ENCODE assay signal across 9 cellular contexts in the genomic region with DNA sequence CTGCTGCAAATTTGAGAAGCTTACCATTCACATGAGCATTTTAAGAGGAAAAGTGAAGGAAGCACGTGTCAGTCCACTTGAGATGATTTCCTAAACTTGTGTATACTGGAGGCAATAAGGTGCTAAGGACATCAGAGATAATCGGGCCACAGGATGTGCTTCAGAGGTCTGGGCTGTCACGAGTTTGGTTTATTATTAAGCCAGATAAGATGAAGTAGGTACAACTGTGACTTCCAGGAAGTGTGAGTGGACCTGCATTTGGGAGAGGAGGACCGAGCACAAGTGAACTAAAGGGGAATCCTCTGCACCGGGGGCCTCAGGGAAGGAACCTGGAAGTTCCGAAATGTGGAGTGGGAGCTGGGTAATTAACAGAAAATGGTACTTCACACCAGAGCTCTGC. TPM values are rescaled to one million over a fixed set of nuclear protein-coding genes. Genes with fewer than 3 reads are reported as not detected.
DNase-seq lines count a peak whose midpoint lies in the region; ATAC-seq and TF ChIP-seq lines count a peak whose summit lies in the region.
"Had no signal": no experiment of that assay in that cellular context is flagged by ENCODE, and none has a peak within 500 bp of the region (broad histone marks: within the 10 kb centered on the region; RNA-seq: fewer than 3 reads in every experiment).

No MANE protein-coding gene starts in this region.

- DNase-seq in right cardiac atrium (no peak), left ventricle myocardium superior (no peak), NCI-H524 treated with DMSO at 0.1 percent for 48 hours (lab: John Stamatoyannopoulos, UW) (peak; percentile 20), left colon (peak; percentile 14 to 35), uterus (no peak), sciatic nerve (ENCODE audit: low spot score) (no peak), AML-193 (lab: John Stamatoyannopoulos, UW) (no peak), SKM-1 treated with dmso at 0.1 percent for 144 hours (lab: John Stamatoyannopoulos, UW; ENCODE audit: unreplicated experiment) (no peak)
- DNase-seq: DMS 273 treated with DMSO at 0.1 percent for 48 hours had no signal

- ATAC-seq in right cardiac atrium (no peak), left ventricle myocardium superior (no peak), left colon (peak; percentile 49), sciatic nerve (no peak)

- H3K27ac ChIP-seq in right cardiac atrium (ENCODE audit: low read length) (no peak overlapping the region), uterus (peak overlapping the region; percentile 78 to 84)

- no peak for TF ChIP-seq POLR2A in uterus (IDR thresholded peaks at IDR 0.05)

- no peaks in the 10 kb centered on the region for H3K27me3 ChIP-seq in right cardiac atrium (ENCODE audit: control insufficient read depth, insufficient read depth)
- no peaks in the 10 kb centered on the region for H3K27me3 ChIP-seq in uterus

- no peaks in the 10 kb centered on the region for H3K36me3 ChIP-seq in uterus

- H3K9me3 ChIP-seq in right cardiac atrium (ENCODE audit: control insufficient read depth, low read length), result no peaks in the 10 kb centered on the region
- H3K9me3 ChIP-seq in uterus, result no peaks in the 10 kb centered on the region

- WGBS in right cardiac atrium, result 25% methylated on average over 6 of the region's 6 CpGs

- H3K4me3 ChIP-seq in right cardiac atrium (ENCODE audit: low read length), result peak overlapping the region; percentile 86
- H3K4me3 ChIP-seq in uterus, result peak overlapping the region; percentile 54 to 76

- intact Hi-C loops in right cardiac atrium (cut with DNase I), result loop anchor here in 3 of 4 donors (2.0 to 10.0 kb wide), 5 partner anchors 135 to 955 kb away; no protein-coding TSS in a partner anchor
- intact Hi-C loops in left ventricle myocardium superior (cut with micrococcal nuclease), result loop anchor here (5.0 kb wide), 1 partner anchor 657 kb away; no protein-coding TSS in a partner anchor
- intact Hi-C loops in left colon (cut with DNase I, micrococcal nuclease), result no loop called here
- intact Hi-C loops in uterus (cut with DNase I; ENCODE audit: low total_unique reads), result loop anchor here (10.0 kb wide), 1 partner anchor 655 kb away; no protein-coding TSS in a partner anchor
- intact Hi-C loops in sciatic nerve (cut with DNase I), result loop anchor here (5.0 kb wide), 1 partner anchor 657 kb away; no protein-coding TSS in a partner anchor

- H3K4me1 ChIP-seq in right cardiac atrium (ENCODE audit: control insufficient read depth, insufficient read depth, low read length), result no peaks in the 10 kb centered on the region
- H3K4me1 ChIP-seq in uterus, result peaks cover 0 to 4% of the 10 kb centered on the region in 2 donors

- no peak for TF ChIP-seq CTCF in uterus (IDR thresholded peaks at IDR 0.05)

RNA-seq across cellular contexts. Expression of gene SAMD5, which starts 1.4 kb away (rescaled TPM):
- 1 to 10 TPM; 1.4 to 2.9 (median 1.8) TPM for total RNA-seq in right cardiac atrium
- polyA plus RNA-seq in right cardiac atrium, result 1.0 TPM
- 0.67 TPM for total RNA-seq in left ventricle myocardium superior
- 10 to 100 TPM in 1 of 2 donors, 1 to 10 TPM in 1; 8.1 to 13.4 TPM for total RNA-seq in left colon
- 10 to 100 TPM in 2 of 4 donors, 1 to 10 TPM in 2; 3.3 to 31.7 (median 9.6) TPM for total RNA-seq in uterus
- total RNA-seq in sciatic nerve, result 4.5 TPM

Comparison
In these comparisons a context has a peak if more than half of its experiments do, and no peak if none do; other contexts are left out.
1. DNase-seq: peak in NCI-H524 treated with DMSO at 0.1 percent for 48 hours (single experiment) and left colon (2 of 2); none in right cardiac atrium (0 of 3), left ventricle myocardium superior (single experiment), uterus (0 of 2), sciatic nerve (single experiment), AML-193 (0 of 2) and SKM-1 treated with dmso at 0.1 percent for 144 hours (single experiment).
2. intact Hi-C loops: an anchor here in right cardiac atrium (2.0 to 10.0 kb wide), left ventricle myocardium superior (5.0 kb wide), uterus (10.0 kb wide) and sciatic nerve (5.0 kb wide); none called in left colon.